ENCODE assay signal across 27 cellular contexts in the genomic region with DNA sequence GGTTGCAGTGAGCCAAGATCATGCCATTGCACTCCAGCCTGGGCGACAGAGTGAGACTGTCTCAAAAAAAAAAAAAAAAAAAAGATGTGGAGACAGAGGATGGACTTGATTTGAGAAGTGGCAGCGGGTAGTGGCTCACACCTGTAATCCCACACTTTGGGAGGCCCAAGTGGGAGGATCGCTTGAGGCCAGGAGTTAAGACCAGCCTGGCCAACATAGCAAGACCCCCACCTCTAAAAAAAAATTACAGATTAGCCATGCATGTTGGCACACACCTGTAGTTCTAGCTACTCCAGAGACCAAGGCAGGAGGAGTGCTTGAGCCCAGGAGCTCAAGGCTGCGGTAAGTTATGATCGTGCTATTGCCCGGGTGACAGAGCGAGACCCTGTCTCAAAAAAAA.
"Had no signal": no experiment of that assay in that cellular context is flagged by ENCODE, and none has a peak within 500 bp of the region (broad histone marks: within the 10 kb centered on the region; RNA-seq: fewer than 3 reads in every experiment).

No MANE protein-coding gene starts in this region.

- H3K4me3 Mint-ChIP-seq: natural killer cell; stimulated activated naive CD8-positive, alpha-beta T cell treated with anti-CD3 and anti-CD28 coated beads, Interleukin-15, amount 100 ng/mL, for 72 hours had no signal

- H3K9me3 Mint-ChIP-seq: natural killer cell; stimulated activated naive CD8-positive, alpha-beta T cell treated with anti-CD3 and anti-CD28 coated beads, Interleukin-15, amount 100 ng/mL, for 72 hours had no signal

- H3K9me3 ChIP-seq: esophagus muscularis mucosa, heart right ventricle, left lung, lower lobe of right lung, ovary, right lobe of liver, suprapubic skin, transverse colon, vagina had no signal

- H3K27me3 ChIP-seq: esophagus muscularis mucosa, foreskin keratinocyte, heart right ventricle, left lung, ovary, right lobe of liver, suprapubic skin, transverse colon, vagina had no signal

- DNase-seq: dermis blood vessel endothelial cell; effector memory CD4-positive, alpha-beta T cell; foreskin keratinocyte; glutamatergic neuron; heart right ventricle; hippocampal formation; left cardiac atrium; lower lobe of right lung; natural killer cell; occipital lobe; small intestine; stimulated activated CD4-positive, alpha-beta T cell treated with anti-CD3 and anti-CD28 coated beads, Interleukin-12 subunit alpha, Interleukin-12 subunit beta, amount 100 ng/mL, for 4 hours; stimulated activated CD4-positive, alpha-beta T cell treated with anti-CD3 and anti-CD28 coated beads, Interleukin-1b, Interleukin-23, amount 100 ng/mL, for 48 hours; stimulated activated CD4-positive, alpha-beta T cell treated with anti-CD3 and anti-CD28 coated beads, Interleukin-4, amount 100 ng/mL, for 1 hour; stimulated activated CD8-positive, alpha-beta memory T cell treated with anti-CD3 and anti-CD28 coated beads, Interleukin-4, amount 100 ng/mL, for 48 hours; stimulated activated naive CD4-positive, alpha-beta T cell; stimulated activated naive CD8-positive, alpha-beta T cell treated with anti-CD3 and anti-CD28 coated beads, Interleukin-15, amount 100 ng/mL, for 72 hours; transverse colon had no signal

- H3K4me1 ChIP-seq: foreskin keratinocyte had no signal

- ATAC-seq: foreskin keratinocyte; heart right ventricle; left cardiac atrium; left lung; lower lobe of right lung; natural killer cell; right lobe of liver; stimulated activated naive CD8-positive, alpha-beta T cell treated with anti-CD3 and anti-CD28 coated beads, Interleukin-15, amount 100 ng/mL, for 72 hours had no signal

- H3K27me3 Mint-ChIP-seq: stimulated activated naive CD8-positive, alpha-beta T cell treated with anti-CD3 and anti-CD28 coated beads, Interleukin-15, amount 100 ng/mL, for 72 hours had no signal

- H3K36me3 ChIP-seq: ovary had no signal

- FAIRE-seq: endothelial cell of umbilical vein, islet of Langerhans, small intestine had no signal

- H3K36me3 Mint-ChIP-seq: natural killer cell had no signal

- H3K4me3 ChIP-seq: coronary artery, esophagus muscularis mucosa, heart right ventricle, left lung, lower lobe of right lung, ovary, right lobe of liver, suprapubic skin, transverse colon, vagina had no signal

- H3K27ac ChIP-seq: foreskin keratinocyte, heart right ventricle, ovary, right lobe of liver, suprapubic skin, transverse colon, vagina had no signal
